In the genomic region with DNA sequence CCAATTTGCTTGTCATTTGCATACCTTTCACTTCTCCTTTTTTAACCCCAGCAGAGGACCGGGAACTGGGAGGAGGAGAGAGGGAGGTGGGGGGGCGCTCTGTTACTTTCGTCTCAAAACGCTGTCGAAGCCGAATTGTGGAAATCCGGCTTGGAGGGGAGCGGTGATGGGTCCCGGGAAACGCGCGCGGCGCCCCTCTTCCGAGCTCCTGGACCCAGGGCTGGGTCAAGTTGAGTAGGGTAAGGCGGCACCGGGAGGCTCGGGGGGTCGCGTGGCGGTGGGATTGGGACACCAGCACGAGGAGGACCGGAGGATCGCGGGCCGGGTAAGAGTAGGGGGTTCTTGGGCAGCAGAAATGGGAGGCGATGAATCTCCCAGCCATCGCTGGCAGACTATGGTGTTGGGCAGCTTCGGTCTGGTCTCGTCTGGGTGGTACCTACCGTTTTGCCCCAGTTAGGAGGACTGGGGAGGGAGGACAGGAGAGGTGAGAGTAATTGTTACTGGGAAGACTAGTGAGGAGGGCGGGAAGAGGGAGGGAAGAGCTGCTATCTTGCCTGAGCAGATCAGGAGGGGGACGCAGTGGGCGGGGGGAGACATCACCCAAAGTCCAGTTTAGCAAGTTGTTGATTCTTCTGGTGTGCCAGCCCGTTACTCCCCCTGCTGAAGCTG, we compare ENCODE assay signal across 1 cellular context.
TF ChIP-seq lines count a peak whose summit lies in the region.

No MANE protein-coding gene starts in this region.

TF ChIP-seq in HepG2, 621 proteins besides CTCF, POLR2A, EP300 and RAD21 (continued from another document and continues in another):
- no peak for TF ChIP-seq ZNF407 (CRISPR knock-in tag; IDR thresholded peaks at IDR 0.05; ENCODE audit: not compliant biosample characterization)
- TF ChIP-seq, protein P1, sequence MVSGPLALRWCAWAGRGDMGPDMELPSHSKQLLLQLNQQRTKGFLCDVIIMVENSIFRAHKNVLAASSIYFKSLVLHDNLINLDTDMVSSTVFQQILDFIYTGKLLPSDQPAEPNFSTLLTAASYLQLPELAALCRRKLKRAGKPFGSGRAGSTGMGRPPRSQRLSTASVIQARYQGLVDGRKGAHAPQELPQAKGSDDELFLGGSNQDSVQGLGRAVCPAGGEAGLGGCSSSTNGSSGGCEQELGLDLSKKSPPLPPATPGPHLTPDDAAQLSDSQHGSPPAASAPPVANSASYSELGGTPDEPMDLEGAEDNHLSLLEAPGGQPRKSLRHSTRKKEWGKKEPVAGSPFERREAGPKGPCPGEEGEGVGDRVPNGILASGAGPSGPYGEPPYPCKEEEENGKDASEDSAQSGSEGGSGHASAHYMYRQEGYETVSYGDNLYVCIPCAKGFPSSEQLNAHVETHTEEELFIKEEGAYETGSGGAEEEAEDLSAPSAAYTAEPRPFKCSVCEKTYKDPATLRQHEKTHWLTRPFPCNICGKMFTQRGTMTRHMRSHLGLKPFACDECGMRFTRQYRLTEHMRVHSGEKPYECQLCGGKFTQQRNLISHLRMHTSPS (CRISPR knock-in tag; IDR thresholded peaks at IDR 0.05; ENCODE audit: low read depth): peak; percentile 49; the same call in 1 of the 2 replicates
- TF ChIP-seq ZSCAN22 (CRISPR knock-in tag; IDR thresholded peaks at IDR 0.05): no peak
- TF ChIP-seq EHMT2 (IDR thresholded peaks at IDR 0.05; ENCODE audit: borderline replicate concordance, low read depth, low read length): no peak
- no peak for TF ChIP-seq PHF20 (CRISPR knock-in tag; IDR thresholded peaks at IDR 0.05)
- TF ChIP-seq ZNF891 (CRISPR knock-in tag; IDR thresholded peaks at IDR 0.05): no peak
- TF ChIP-seq TEAD3 (CRISPR knock-in tag; optimal IDR thresholded peaks at IDR 0.05; ENCODE audit: borderline replicate concordance): no peak
- TF ChIP-seq ERF (CRISPR knock-in tag; IDR thresholded peaks at IDR 0.05): peak; percentile 8; the same call in 1 of the 2 replicates
- no peak for TF ChIP-seq ZNF138 (CRISPR knock-in tag; IDR thresholded peaks at IDR 0.05; ENCODE audit: low read depth)
- TF ChIP-seq, protein P2, sequence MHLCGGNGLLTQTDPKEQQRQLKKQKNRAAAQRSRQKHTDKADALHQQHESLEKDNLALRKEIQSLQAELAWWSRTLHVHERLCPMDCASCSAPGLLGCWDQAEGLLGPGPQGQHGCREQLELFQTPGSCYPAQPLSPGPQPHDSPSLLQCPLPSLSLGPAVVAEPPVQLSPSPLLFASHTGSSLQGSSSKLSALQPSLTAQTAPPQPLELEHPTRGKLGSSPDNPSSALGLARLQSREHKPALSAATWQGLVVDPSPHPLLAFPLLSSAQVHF (CRISPR knock-in tag; IDR thresholded peaks at IDR 0.05): peak; percentile 79
- TF ChIP-seq PHF8 (CRISPR knock-in tag; IDR thresholded peaks at IDR 0.05): peak; percentile 27; the same call in 1 of the 2 replicates
- TF ChIP-seq SMARCC2 (IDR thresholded peaks at IDR 0.05): no peak
- no peak for TF ChIP-seq ZNF20 (CRISPR knock-in tag; IDR thresholded peaks at IDR 0.05)
- TF ChIP-seq ZNF724P (CRISPR knock-in tag; IDR thresholded peaks at IDR 0.05; ENCODE audit: borderline replicate concordance): no peak
- TF ChIP-seq ZNF775 (CRISPR knock-in tag; IDR thresholded peaks at IDR 0.05; ENCODE audit: borderline replicate concordance): no peak
- TF ChIP-seq SRSF4 (IDR thresholded peaks at IDR 0.05; ENCODE audit: low read depth, low read length, poor library complexity, severe bottlenecking): no peak
- TF ChIP-seq ZKSCAN1 (IDR thresholded peaks at IDR 0.05; ENCODE audit: low read length): no peak
- TF ChIP-seq MXD1 (CRISPR knock-in tag; IDR thresholded peaks at IDR 0.05): no peak
- TF ChIP-seq MXD3 (CRISPR knock-in tag; IDR thresholded peaks at IDR 0.05): no peak
- no peak for TF ChIP-seq RORA (CRISPR knock-in tag; IDR thresholded peaks at IDR 0.05)
- no peak for TF ChIP-seq ZNF577 (CRISPR knock-in tag; IDR thresholded peaks at IDR 0.05; ENCODE audit: borderline replicate concordance, low read depth)
- TF ChIP-seq SP4 (CRISPR knock-in tag; IDR thresholded peaks at IDR 0.05): no peak
- TF ChIP-seq, protein P3, sequence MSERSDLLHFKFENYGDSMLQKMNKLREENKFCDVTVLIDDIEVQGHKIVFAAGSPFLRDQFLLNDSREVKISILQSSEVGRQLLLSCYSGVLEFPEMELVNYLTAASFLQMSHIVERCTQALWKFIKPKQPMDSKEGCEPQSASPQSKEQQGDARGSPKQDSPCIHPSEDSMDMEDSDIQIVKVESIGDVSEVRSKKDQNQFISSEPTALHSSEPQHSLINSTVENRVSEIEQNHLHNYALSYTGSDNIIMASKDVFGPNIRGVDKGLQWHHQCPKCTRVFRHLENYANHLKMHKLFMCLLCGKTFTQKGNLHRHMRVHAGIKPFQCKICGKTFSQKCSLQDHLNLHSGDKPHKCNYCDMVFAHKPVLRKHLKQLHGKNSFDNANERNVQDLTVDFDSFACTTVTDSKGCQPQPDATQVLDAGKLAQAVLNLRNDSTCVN (CRISPR knock-in tag; IDR thresholded peaks at IDR 0.05; ENCODE audit: borderline replicate concordance): no peak
- no peak for TF ChIP-seq ZMAT3 (CRISPR knock-in tag; conservative IDR thresholded peaks at IDR 0.05)
- no peak for TF ChIP-seq CHCHD3 (CRISPR knock-in tag; IDR thresholded peaks at IDR 0.05)
- TF ChIP-seq RBM39 (IDR thresholded peaks at IDR 0.05; ENCODE audit: low read depth, low read length, poor library complexity, severe bottlenecking): peak; percentile 87
- TF ChIP-seq, protein P4, sequence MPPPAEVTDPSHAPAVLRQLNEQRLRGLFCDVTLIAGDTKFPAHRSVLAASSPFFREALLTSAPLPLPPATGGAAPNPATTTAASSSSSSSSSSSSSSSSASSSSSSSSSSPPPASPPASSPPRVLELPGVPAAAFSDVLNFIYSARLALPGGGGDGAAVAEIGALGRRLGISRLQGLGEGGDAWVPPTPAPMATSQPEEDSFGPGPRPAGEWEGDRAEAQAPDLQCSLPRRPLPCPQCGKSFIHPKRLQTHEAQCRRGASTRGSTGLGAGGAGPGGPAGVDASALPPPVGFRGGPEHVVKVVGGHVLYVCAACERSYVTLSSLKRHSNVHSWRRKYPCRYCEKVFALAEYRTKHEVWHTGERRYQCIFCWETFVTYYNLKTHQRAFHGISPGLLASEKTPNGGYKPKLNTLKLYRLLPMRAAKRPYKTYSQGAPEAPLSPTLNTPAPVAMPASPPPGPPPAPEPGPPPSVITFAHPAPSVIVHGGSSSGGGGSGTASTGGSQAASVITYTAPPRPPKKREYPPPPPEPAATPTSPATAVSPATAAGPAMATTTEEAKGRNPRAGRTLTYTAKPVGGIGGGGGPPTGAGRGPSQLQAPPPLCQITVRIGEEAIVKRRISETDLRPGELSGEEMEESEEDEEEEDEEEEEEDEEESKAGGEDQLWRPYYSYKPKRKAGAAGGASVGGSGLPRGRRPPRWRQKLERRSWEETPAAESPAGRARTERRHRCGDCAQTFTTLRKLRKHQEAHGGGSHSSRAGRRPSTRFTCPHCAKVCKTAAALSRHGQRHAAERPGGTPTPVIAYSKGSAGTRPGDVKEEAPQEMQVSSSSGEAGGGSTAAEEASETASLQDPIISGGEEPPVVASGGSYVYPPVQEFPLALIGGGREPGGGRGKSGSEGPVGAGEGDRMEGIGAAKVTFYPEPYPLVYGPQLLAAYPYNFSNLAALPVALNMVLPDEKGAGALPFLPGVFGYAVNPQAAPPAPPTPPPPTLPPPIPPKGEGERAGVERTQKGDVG (CRISPR knock-in tag; IDR thresholded peaks at IDR 0.05; ENCODE audit: borderline replicate concordance): no peak
- no peak for TF ChIP-seq PHF21A (CRISPR knock-in tag; IDR thresholded peaks at IDR 0.05)
- TF ChIP-seq ZNF260 (CRISPR knock-in tag; IDR thresholded peaks at IDR 0.05; ENCODE audit: borderline replicate concordance, low read depth): no peak
- TF ChIP-seq FOXK1 (CRISPR knock-in tag; IDR thresholded peaks at IDR 0.05; ENCODE audit: borderline replicate concordance, low read depth): no peak
- TF ChIP-seq ELF1 (CRISPR knock-in tag; IDR thresholded peaks at IDR 0.05): no peak
- 0 out of 2 replicates have a peak, but pooled peaks have one; percentile 57 for TF ChIP-seq ZNF274 (CRISPR knock-in tag; IDR thresholded peaks at IDR 0.05)
- TF ChIP-seq, protein P5, sequence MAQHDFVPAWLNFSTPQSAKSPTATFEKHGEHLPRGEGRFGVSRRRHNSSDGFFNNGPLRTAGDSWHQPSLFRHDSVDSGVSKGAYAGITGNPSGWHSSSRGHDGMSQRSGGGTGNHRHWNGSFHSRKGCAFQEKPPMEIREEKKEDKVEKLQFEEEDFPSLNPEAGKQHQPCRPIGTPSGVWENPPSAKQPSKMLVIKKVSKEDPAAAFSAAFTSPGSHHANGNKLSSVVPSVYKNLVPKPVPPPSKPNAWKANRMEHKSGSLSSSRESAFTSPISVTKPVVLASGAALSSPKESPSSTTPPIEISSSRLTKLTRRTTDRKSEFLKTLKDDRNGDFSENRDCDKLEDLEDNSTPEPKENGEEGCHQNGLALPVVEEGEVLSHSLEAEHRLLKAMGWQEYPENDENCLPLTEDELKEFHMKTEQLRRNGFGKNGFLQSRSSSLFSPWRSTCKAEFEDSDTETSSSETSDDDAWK (CRISPR knock-in tag; IDR thresholded peaks at IDR 0.05): no peak
- TF ChIP-seq, protein P6, sequence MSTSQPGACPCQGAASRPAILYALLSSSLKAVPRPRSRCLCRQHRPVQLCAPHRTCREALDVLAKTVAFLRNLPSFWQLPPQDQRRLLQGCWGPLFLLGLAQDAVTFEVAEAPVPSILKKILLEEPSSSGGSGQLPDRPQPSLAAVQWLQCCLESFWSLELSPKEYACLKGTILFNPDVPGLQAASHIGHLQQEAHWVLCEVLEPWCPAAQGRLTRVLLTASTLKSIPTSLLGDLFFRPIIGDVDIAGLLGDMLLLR (CRISPR knock-in tag; IDR thresholded peaks at IDR 0.05): no peak
- no peak for TF ChIP-seq CC2D1A (CRISPR knock-in tag; IDR thresholded peaks at IDR 0.05)
